Comparison of ENCODE assay signal across 12 cellular contexts in genomic region chr2:39488450-39488849, GRCh38. TPM values are rescaled to one million over a fixed set of nuclear protein-coding genes. Genes with fewer than 3 reads are reported as not detected.
A peak's percentile ranks its signal among the peaks of the same experiment; 100 is the strongest.
DNase-seq lines count a peak whose midpoint lies in the region; ATAC-seq and TF ChIP-seq lines count a peak whose summit lies in the region.
"Had no signal": no experiment of that assay in that cellular context is flagged by ENCODE, and none has a peak within 500 bp of the region (broad histone marks: within the 10 kb centered on the region; RNA-seq: fewer than 3 reads in every experiment).

No MANE protein-coding gene starts in this region.

- DNase-seq in AG09309 (ENCODE audit: low read depth) (peak; percentile 74), MV-4-11 (lab: John Stamatoyannopoulos, UW) (peak; percentile 85), brain microvascular endothelial cell (peak; percentile 90), lower lobe of right lung (peak; percentile 57), erythroblast (lab: John Stamatoyannopoulos, UW) (no peak)
- DNase-seq in stimulated activated CD4-positive, alpha-beta T cell treated with anti-CD3 and anti-CD28 coated beads, Interleukin-4, amount 100 ng/mL, for 24 hours: no peak
- DNase-seq: activated CD4-positive, alpha-beta memory T cell treated with anti-CD3 and anti-CD28 coated beads for 36 hours had no signal

- no peak for TF ChIP-seq CTCF in AG09309 (IDR thresholded peaks at IDR 0.05; ENCODE audit: control insufficient read depth, insufficient read depth, low read depth, low read length, missing control alignments)
- no peak for TF ChIP-seq CTCF in brain microvascular endothelial cell (IDR thresholded peaks at IDR 0.05; ENCODE audit: low read depth, low read length, missing control alignments)
- no peak for TF ChIP-seq CTCF in lower lobe of right lung (IDR thresholded peaks at IDR 0.05)

- TF ChIP-seq POLR2A in erythroblast (IDR thresholded peaks at IDR 0.05; ENCODE audit: low read length): no peak

- H3K27me3 ChIP-seq in brain microvascular endothelial cell (replicated peaks): no peaks in the 10 kb centered on the region
- no peaks in the 10 kb centered on the region for H3K27me3 ChIP-seq in lower lobe of right lung (ENCODE audit: low read depth)
- H3K27me3 ChIP-seq: right lobe of liver, SJSA1 had no signal

- in situ Hi-C loops in brain microvascular endothelial cell (cut with HindIII; ENCODE audit: low pct_ligation_motif_present, low sequenced_read_pairs): no loop called here

- no peaks in the 10 kb centered on the region for H3K9me3 ChIP-seq in lower lobe of right lung
- H3K9me3 ChIP-seq: right lobe of liver, SJSA1 had no signal

- ATAC-seq in lower lobe of right lung (peak; percentile 59 to 61), HG02571 (IDR thresholded peaks at IDR 0.05; ENCODE audit: unreplicated experiment) (no peak), GM18517 (IDR thresholded peaks at IDR 0.05; ENCODE audit: unreplicated experiment) (no peak)
- ATAC-seq: esophagus mucosa had no signal

- no peak overlapping the region for H3K4me3 ChIP-seq in AG09309 (ENCODE audit: control insufficient read depth, low read depth, low read length)
- no peak overlapping the region for H3K4me3 ChIP-seq in brain microvascular endothelial cell (ENCODE audit: low read depth, low read length)
- H3K4me3 ChIP-seq in lower lobe of right lung: no peak overlapping the region
- H3K4me3 ChIP-seq: right lobe of liver, SJSA1 had no signal

- intact Hi-C loops in lower lobe of right lung (cut with DNase I): no loop called here

- peaks cover 30% of the 10 kb centered on the region for H3K4me1 ChIP-seq in lower lobe of right lung

- no peaks in the 10 kb centered on the region for H3K36me3 ChIP-seq in brain microvascular endothelial cell (replicated peaks)
- no peaks in the 10 kb centered on the region for H3K36me3 ChIP-seq in lower lobe of right lung
- H3K36me3 ChIP-seq: right lobe of liver, SJSA1 had no signal

- H3K27ac ChIP-seq in brain microvascular endothelial cell (peak overlapping the region; percentile 83), lower lobe of right lung (peak overlapping the region; percentile 25)
- H3K27ac ChIP-seq: right lobe of liver had no signal

RNA-seq across cellular contexts. Expression of gene MAP4K3, which starts 51.4 kb away (rescaled TPM):
- 42.9 TPM for total RNA-seq in lower lobe of right lung

Comparison
In these comparisons a context has a peak if more than half of its experiments do, and no peak if none do; other contexts are left out.
1. DNase-seq: peak in AG09309 (single experiment), MV-4-11 (single experiment), brain microvascular endothelial cell (single experiment) and lower lobe of right lung (single experiment); none in stimulated activated CD4-positive, alpha-beta T cell treated with anti-CD3 and anti-CD28 coated beads, Interleukin-4, amount 100 ng/mL, for 24 hours (single experiment) and erythroblast (0 of 2).
2. ATAC-seq: peak in lower lobe of right lung (2 of 2); none in HG02571 (single experiment) and GM18517 (single experiment).